In genomic region chr2:24123212-24124002, GRCh38 we compare ENCODE assay signal across 8 cellular contexts. TPM values are rescaled to one million over a fixed set of nuclear protein-coding genes. Genes with fewer than 3 reads are reported as not detected.
DNase-seq lines count a peak whose midpoint lies in the region; ATAC-seq and TF ChIP-seq lines count a peak whose summit lies in the region.

FAM228B (plus strand) TSS chr2:24123469; CDS start chr2:24124362, 893 bp downstream.
PFN4 (minus strand) TSS chr2:24123334; CDS start chr2:24122535, 799 bp downstream.

- ATAC-seq in GM18873 (IDR thresholded peaks at IDR 0.05; ENCODE audit: low FRiP score, unreplicated experiment): peak; percentile 82
- ATAC-seq in HG03103 (IDR thresholded peaks at IDR 0.05; ENCODE audit: low read depth, unreplicated experiment): peak; percentile 80
- ATAC-seq in activated CD4-positive, CD25-positive, alpha-beta regulatory T cell treated with anti-CD3 and anti-CD28 coated beads, Interleukin-2, amount 50 U/mL, for 24 hours: peak; percentile 91 to 94

- peak within 1 kb of the TSS; percentile 61 for H3K4me3 ChIP-seq in AG09309 (ENCODE audit: control insufficient read depth, low read depth, low read length)

- TF ChIP-seq CTCF in AG09309 (IDR thresholded peaks at IDR 0.05; ENCODE audit: control insufficient read depth, insufficient read depth, low read depth, low read length, missing control alignments): no peak

- DNase-seq in AG09309 (ENCODE audit: low read depth) (no peak), NCI-H2196 (lab: John Stamatoyannopoulos, UW; ENCODE audit: unreplicated experiment) (peak; percentile 71), cerebellum (ENCODE audit: low spot score) (peak; percentile 92), kidney tubule cell (ENCODE audit: low spot score) (peak; percentile 86)
- peak; percentile 24 to 66 (median 44) for DNase-seq in stimulated activated CD4-positive, alpha-beta T cell treated with anti-CD3 and anti-CD28 coated beads, Interleukin-1b, Interleukin-23, amount 100 ng/mL, for 24 hours (ENCODE audit: low read depth in 4 of 4, low spot score in 1 of 4)

RNA-seq across cellular contexts. Expression of gene FAM228B, which starts in this region (rescaled TPM):
- 40.6 TPM for total RNA-seq in cerebellum

RNA-seq across cellular contexts. Expression of gene PFN4, which starts in this region (rescaled TPM):
- 1.00 TPM for total RNA-seq in cerebellum
